37 cellular contexts compared by ENCODE assay signal in the genomic region with DNA sequence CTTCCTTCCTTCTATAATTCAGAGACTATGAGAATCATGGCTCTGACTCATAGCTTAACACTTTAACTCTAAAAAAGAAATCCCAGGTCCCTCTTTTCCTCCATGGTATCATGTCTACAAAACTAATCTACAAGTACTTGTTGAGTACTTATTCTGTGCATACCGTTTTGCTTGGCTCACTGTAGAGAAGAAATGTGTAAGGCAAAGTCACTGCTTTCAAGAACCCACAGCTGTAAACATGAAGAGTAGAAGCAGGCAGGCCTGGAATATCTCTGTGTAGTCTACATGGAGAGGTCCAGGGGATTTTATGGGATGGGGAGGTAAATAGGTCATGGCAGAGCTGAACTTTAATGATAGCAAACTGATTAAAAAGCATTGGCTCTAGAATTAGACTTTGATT. TPM values are rescaled to one million over a fixed set of nuclear protein-coding genes. Genes with fewer than 3 reads are reported as not detected.
"Had no signal": no experiment of that assay in that cellular context is flagged by ENCODE, and none has a peak within 500 bp of the region (broad histone marks: within the 10 kb centered on the region; RNA-seq: fewer than 3 reads in every experiment).

No MANE protein-coding gene starts in this region.

- H3K4me3 ChIP-seq: ascending aorta, breast epithelium, cardiac muscle cell, colonic mucosa, esophagus squamous epithelium, gastroesophageal sphincter had no signal

- H3K4me1 Mint-ChIP-seq: activated CD4-positive, alpha-beta T cell treated with anti-CD3 and anti-CD28 coated beads for 36 hours; activated CD4-positive, alpha-beta T cell treated with anti-CD3 and anti-CD28 coated beads, Interleukin-2, amount 10 ng/mL, durations not matched to agents 24 days and 14 days; activated naive CD4-positive, alpha-beta T cell treated with anti-CD3 and anti-CD28 coated beads, Interleukin-2, amount 10 ng/mL, durations not matched to agents 7 days and 5 days; brain had no signal

- FAIRE-seq: endometrium, endothelial cell of umbilical vein had no signal

- H3K4me1 ChIP-seq: ascending aorta, breast epithelium, esophagus squamous epithelium, gastroesophageal sphincter had no signal

- H3K27me3 ChIP-seq: ascending aorta, cardiac muscle cell, colonic mucosa had no signal

- ATAC-seq: activated CD4-positive, alpha-beta T cell treated with anti-CD3 and anti-CD28 coated beads for 36 hours; activated CD8-positive, alpha-beta T cell treated with anti-CD3 and anti-CD28 coated beads, Interleukin-2, amount 10 ng/mL, durations not matched to agents 7 days and 5 days; activated naive CD4-positive, alpha-beta T cell treated with anti-CD3 and anti-CD28 coated beads, Interleukin-2, amount 50 U/mL, for 72 hours; activated T-cell treated with anti-CD3 and anti-CD28 coated beads, Interleukin-2, amount 50 U/mL, for 72 hours; gastroesophageal sphincter had no signal

- H3K4me3 Mint-ChIP-seq: activated CD4-positive, alpha-beta memory T cell treated with anti-CD3 and anti-CD28 coated beads for 36 hours; activated CD4-positive, alpha-beta T cell treated with anti-CD3 and anti-CD28 coated beads for 36 hours; activated CD4-positive, alpha-beta T cell treated with anti-CD3 and anti-CD28 coated beads, Interleukin-2, amount 10 ng/mL, durations not matched to agents 24 days and 14 days; activated CD8-positive, alpha-beta T cell treated with anti-CD3 and anti-CD28 coated beads, Interleukin-2, amount 10 ng/mL, durations not matched to agents 7 days and 5 days; activated naive CD4-positive, alpha-beta T cell treated with anti-CD3 and anti-CD28 coated beads, Interleukin-2, amount 10 ng/mL, durations not matched to agents 7 days and 5 days; activated naive CD8-positive, alpha-beta T cell treated with anti-CD3 and anti-CD28 coated beads, Interleukin-2, amount 10 ng/mL, durations not matched to agents 7 days and 5 days; activated T-cell treated with anti-CD3 and anti-CD28 coated beads, Interleukin-2, amount 50 U/mL, for 24 hours; activated T-cell treated with anti-CD3 and anti-CD28 coated beads, Interleukin-2, amount 50 U/mL, for 72 hours; brain had no signal

- H3K36me3 ChIP-seq: ascending aorta, breast epithelium, cardiac muscle cell, colonic mucosa, esophagus squamous epithelium, gastroesophageal sphincter had no signal

- H3K27ac Mint-ChIP-seq: activated CD4-positive, alpha-beta memory T cell treated with anti-CD3 and anti-CD28 coated beads for 36 hours; activated CD4-positive, alpha-beta T cell treated with anti-CD3 and anti-CD28 coated beads for 36 hours; activated CD4-positive, alpha-beta T cell treated with anti-CD3 and anti-CD28 coated beads, Interleukin-2, amount 10 ng/mL, durations not matched to agents 24 days and 14 days; activated CD8-positive, alpha-beta T cell treated with anti-CD3 and anti-CD28 coated beads, Interleukin-2, amount 10 ng/mL, durations not matched to agents 7 days and 5 days; activated naive CD4-positive, alpha-beta T cell treated with anti-CD3 and anti-CD28 coated beads, Interleukin-2, amount 10 ng/mL, durations not matched to agents 7 days and 5 days; activated naive CD4-positive, alpha-beta T cell treated with anti-CD3 and anti-CD28 coated beads, Interleukin-2, amount 50 U/mL, for 72 hours; activated naive CD8-positive, alpha-beta T cell treated with anti-CD3 and anti-CD28 coated beads, Interleukin-2, amount 10 ng/mL, durations not matched to agents 7 days and 5 days; activated T-cell treated with anti-CD3 and anti-CD28 coated beads, Interleukin-2, amount 50 U/mL, for 24 hours; activated T-cell treated with anti-CD3 and anti-CD28 coated beads, Interleukin-2, amount 50 U/mL, for 72 hours; brain had no signal

- H3K36me3 Mint-ChIP-seq: activated CD4-positive, alpha-beta memory T cell treated with anti-CD3 and anti-CD28 coated beads for 36 hours; activated naive CD4-positive, alpha-beta T cell treated with anti-CD3 and anti-CD28 coated beads, Interleukin-2, amount 10 ng/mL, durations not matched to agents 7 days and 5 days; activated naive CD4-positive, alpha-beta T cell treated with anti-CD3 and anti-CD28 coated beads, Interleukin-2, amount 50 U/mL, for 72 hours; activated naive CD8-positive, alpha-beta T cell treated with anti-CD3 and anti-CD28 coated beads, Interleukin-2, amount 10 ng/mL, durations not matched to agents 7 days and 5 days; brain had no signal

- H3K9me3 ChIP-seq: ascending aorta, breast epithelium, colonic mucosa, esophagus squamous epithelium, gastroesophageal sphincter had no signal

- DNase-seq: activated CD4-positive, alpha-beta memory T cell treated with anti-CD3 and anti-CD28 coated beads for 36 hours; activated CD4-positive, alpha-beta T cell treated with anti-CD3 and anti-CD28 coated beads for 36 hours; activated CD4-positive, alpha-beta T cell treated with anti-CD3 and anti-CD28 coated beads, Interleukin-2, amount 10 ng/mL, durations not matched to agents 24 days and 14 days; activated CD4-positive, CD25-positive, alpha-beta regulatory T cell; activated CD4-positive, CD25-positive, alpha-beta regulatory T cell treated with anti-CD3 and anti-CD28 coated beads, Interleukin-2, amount 50 U/mL, for 72 hours; activated CD8-positive, alpha-beta memory T cell treated with anti-CD3 and anti-CD28 coated beads, Interleukin-2, amount 50 U/mL, for 48 hours; activated CD8-positive, alpha-beta T cell treated with anti-CD3 and anti-CD28 coated beads, Interleukin-2, amount 10 ng/mL, durations not matched to agents 7 days and 5 days; activated gamma-delta T cell; activated naive CD4-positive, alpha-beta T cell; activated naive CD4-positive, alpha-beta T cell treated with anti-CD3 and anti-CD28 coated beads, Interleukin-2, amount 10 ng/mL, durations not matched to agents 7 days and 5 days; activated naive CD8-positive, alpha-beta T cell treated with anti-CD3 and anti-CD28 coated beads, Interleukin-2, amount 10 ng/mL, durations not matched to agents 7 days and 5 days; activated T-cell treated with anti-CD3 and anti-CD28 coated beads for 4 hours; activated T-cell treated with anti-CD3 and anti-CD28 coated beads, Interleukin-2, amount 50 U/mL, for 24 hours; activated T-cell treated with anti-CD3 and anti-CD28 coated beads, Interleukin-2, amount 50 U/mL, for 72 hours; central memory CD4-positive, alpha-beta T cell; cerebellar nuclear complex; colonic mucosa; effector CD8-positive, alpha-beta T cell; esophagus squamous epithelium; foreskin melanocyte; T-helper 2 cell had no signal

- H3K27ac ChIP-seq: ascending aorta, breast epithelium, cardiac muscle cell, colonic mucosa, epithelial cell of prostate, esophagus squamous epithelium, gastroesophageal sphincter had no signal

- H3K9me3 Mint-ChIP-seq: activated CD4-positive, alpha-beta memory T cell treated with anti-CD3 and anti-CD28 coated beads for 36 hours; activated CD4-positive, alpha-beta T cell treated with anti-CD3 and anti-CD28 coated beads, Interleukin-2, amount 10 ng/mL, durations not matched to agents 24 days and 14 days; activated naive CD4-positive, alpha-beta T cell treated with anti-CD3 and anti-CD28 coated beads, Interleukin-2, amount 10 ng/mL, durations not matched to agents 7 days and 5 days; activated naive CD4-positive, alpha-beta T cell treated with anti-CD3 and anti-CD28 coated beads, Interleukin-2, amount 50 U/mL, for 72 hours; activated naive CD8-positive, alpha-beta T cell treated with anti-CD3 and anti-CD28 coated beads, Interleukin-2, amount 10 ng/mL, durations not matched to agents 7 days and 5 days; activated T-cell treated with anti-CD3 and anti-CD28 coated beads, Interleukin-2, amount 50 U/mL, for 24 hours; activated T-cell treated with anti-CD3 and anti-CD28 coated beads, Interleukin-2, amount 50 U/mL, for 72 hours; brain had no signal

RNA-seq across cellular contexts. Expression of a gene that starts 13.8 kb away (rescaled TPM):
- total RNA-seq: activated CD4-positive, alpha-beta memory T cell treated with anti-CD3 and anti-CD28 coated beads for 36 hours; activated CD4-positive, alpha-beta T cell treated with anti-CD3 and anti-CD28 coated beads for 36 hours; activated CD4-positive, alpha-beta T cell treated with anti-CD3 and anti-CD28 coated beads, Interleukin-2, amount 10 ng/mL, durations not matched to agents 24 days and 14 days; activated CD8-positive, alpha-beta memory T cell treated with anti-CD3 and anti-CD28 coated beads for 36 hours; activated CD8-positive, alpha-beta T cell treated with anti-CD3 and anti-CD28 coated beads, Interleukin-2, amount 10 ng/mL, durations not matched to agents 7 days and 5 days; activated naive CD4-positive, alpha-beta T cell treated with anti-CD3 and anti-CD28 coated beads, Interleukin-2, amount 50 U/mL, for 72 hours; activated naive CD8-positive, alpha-beta T cell treated with anti-CD3 and anti-CD28 coated beads, Interleukin-2, amount 10 ng/mL, durations not matched to agents 7 days and 5 days; activated T-cell treated with anti-CD3 and anti-CD28 coated beads, Interleukin-2, amount 50 U/mL, for 72 hours; ascending aorta; breast epithelium; cardiac muscle cell; colonic mucosa; dermis microvascular lymphatic vessel endothelial cell; endothelial cell of umbilical vein; esophagus squamous epithelium; fibroblast of lung; fibroblast of villous mesenchyme; gastroesophageal sphincter; glomerular endothelial cell; T-helper 1 cell treated with Interleukin-12 subunit alpha and Interleukin-12 subunit beta and Interleukin-4 antibody, amounts not matched to agents 30 ng/mL and 1 ng/mL, for 36 hours had no signal
- polyA plus RNA-seq: cardiac muscle cell, endothelial cell of umbilical vein, esophagus, fibroblast of lung had no signal

RNA-seq across cellular contexts. Expression of a gene that starts 32.0 kb away (rescaled TPM):
- total RNA-seq: activated CD4-positive, alpha-beta T cell treated with anti-CD3 and anti-CD28 coated beads, Interleukin-2, amount 10 ng/mL, durations not matched to agents 24 days and 14 days; activated CD8-positive, alpha-beta memory T cell treated with anti-CD3 and anti-CD28 coated beads for 36 hours; activated CD8-positive, alpha-beta T cell treated with anti-CD3 and anti-CD28 coated beads, Interleukin-2, amount 10 ng/mL, durations not matched to agents 7 days and 5 days; activated naive CD8-positive, alpha-beta T cell treated with anti-CD3 and anti-CD28 coated beads, Interleukin-2, amount 10 ng/mL, durations not matched to agents 7 days and 5 days; dermis microvascular lymphatic vessel endothelial cell; endothelial cell of umbilical vein; fibroblast of lung; fibroblast of villous mesenchyme; glomerular endothelial cell had no signal
- polyA plus RNA-seq: endothelial cell of umbilical vein, fibroblast of lung had no signal

RNA-seq across cellular contexts. Expression of a gene that starts 37.7 kb away (rescaled TPM):
- total RNA-seq: activated CD4-positive, alpha-beta memory T cell treated with anti-CD3 and anti-CD28 coated beads for 36 hours; activated CD4-positive, alpha-beta T cell treated with anti-CD3 and anti-CD28 coated beads for 36 hours; activated CD4-positive, alpha-beta T cell treated with anti-CD3 and anti-CD28 coated beads, Interleukin-2, amount 10 ng/mL, durations not matched to agents 24 days and 14 days; activated CD8-positive, alpha-beta memory T cell treated with anti-CD3 and anti-CD28 coated beads for 36 hours; activated CD8-positive, alpha-beta T cell treated with anti-CD3 and anti-CD28 coated beads, Interleukin-2, amount 10 ng/mL, durations not matched to agents 7 days and 5 days; activated naive CD4-positive, alpha-beta T cell treated with anti-CD3 and anti-CD28 coated beads, Interleukin-2, amount 50 U/mL, for 72 hours; activated naive CD8-positive, alpha-beta T cell treated with anti-CD3 and anti-CD28 coated beads, Interleukin-2, amount 10 ng/mL, durations not matched to agents 7 days and 5 days; activated T-cell treated with anti-CD3 and anti-CD28 coated beads, Interleukin-2, amount 50 U/mL, for 72 hours; ascending aorta; breast epithelium; cardiac muscle cell; colonic mucosa; dermis microvascular lymphatic vessel endothelial cell; endothelial cell of umbilical vein; esophagus squamous epithelium; fibroblast of lung; fibroblast of villous mesenchyme; gastroesophageal sphincter; glomerular endothelial cell; T-helper 1 cell treated with Interleukin-12 subunit alpha and Interleukin-12 subunit beta and Interleukin-4 antibody, amounts not matched to agents 30 ng/mL and 1 ng/mL, for 36 hours had no signal
- polyA plus RNA-seq: cardiac muscle cell, endothelial cell of umbilical vein, esophagus, fibroblast of lung had no signal

RNA-seq across cellular contexts. Expression of a gene that starts 45.6 kb away (rescaled TPM):
- total RNA-seq: activated CD4-positive, alpha-beta memory T cell treated with anti-CD3 and anti-CD28 coated beads for 36 hours; activated CD4-positive, alpha-beta T cell treated with anti-CD3 and anti-CD28 coated beads for 36 hours; activated CD4-positive, alpha-beta T cell treated with anti-CD3 and anti-CD28 coated beads, Interleukin-2, amount 10 ng/mL, durations not matched to agents 24 days and 14 days; activated CD8-positive, alpha-beta memory T cell treated with anti-CD3 and anti-CD28 coated beads for 36 hours; activated CD8-positive, alpha-beta T cell treated with anti-CD3 and anti-CD28 coated beads, Interleukin-2, amount 10 ng/mL, durations not matched to agents 7 days and 5 days; activated naive CD4-positive, alpha-beta T cell treated with anti-CD3 and anti-CD28 coated beads, Interleukin-2, amount 50 U/mL, for 72 hours; activated naive CD8-positive, alpha-beta T cell treated with anti-CD3 and anti-CD28 coated beads, Interleukin-2, amount 10 ng/mL, durations not matched to agents 7 days and 5 days; activated T-cell treated with anti-CD3 and anti-CD28 coated beads, Interleukin-2, amount 50 U/mL, for 72 hours; ascending aorta; breast epithelium; cardiac muscle cell; colonic mucosa; dermis microvascular lymphatic vessel endothelial cell; endothelial cell of umbilical vein; esophagus squamous epithelium; fibroblast of lung; fibroblast of villous mesenchyme; gastroesophageal sphincter; glomerular endothelial cell; T-helper 1 cell treated with Interleukin-12 subunit alpha and Interleukin-12 subunit beta and Interleukin-4 antibody, amounts not matched to agents 30 ng/mL and 1 ng/mL, for 36 hours had no signal
- polyA plus RNA-seq: cardiac muscle cell, endothelial cell of umbilical vein, esophagus, fibroblast of lung had no signal
